Comparison of ENCODE assay signal across 1 cellular context in the genomic region with DNA sequence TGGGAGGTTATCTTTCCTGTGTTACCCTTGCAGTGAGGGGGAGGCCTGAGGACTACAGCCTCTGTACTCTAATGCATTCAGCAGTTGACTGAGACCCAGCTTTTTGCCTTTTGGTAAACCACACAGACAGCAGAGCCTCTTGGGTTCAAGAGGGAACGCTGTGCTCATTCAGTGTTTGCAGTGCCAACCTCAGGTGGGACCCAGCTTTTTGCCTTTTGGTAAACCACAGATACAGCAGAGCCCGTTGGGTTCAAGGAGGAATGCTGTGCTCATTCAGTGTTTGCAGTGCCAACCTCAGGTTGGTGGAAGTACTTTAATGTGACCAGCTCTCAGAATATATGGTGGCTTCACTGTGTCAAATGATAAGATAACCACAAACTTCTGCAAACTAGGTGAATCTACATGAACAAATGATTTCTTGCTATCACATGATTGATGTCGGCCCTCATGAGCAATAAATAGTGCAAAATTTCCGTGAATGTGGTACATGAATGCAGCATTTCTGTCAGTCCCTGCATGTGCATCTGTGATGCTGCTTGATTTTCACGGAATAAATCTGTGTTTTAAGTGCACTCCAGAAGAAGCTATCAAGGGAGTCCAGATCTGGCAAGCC.
TF ChIP-seq lines count a peak whose summit lies in the region.

No MANE protein-coding gene starts in this region.

TF ChIP-seq in H1, 55 proteins besides CTCF, POLR2A, EP300 and RAD21:
- no peak for TF ChIP-seq CREB1 (IDR thresholded peaks at IDR 0.05)
- 0 out of 2 replicates have a peak, but pooled peaks have one; percentile 29 for TF ChIP-seq SP4 (IDR thresholded peaks at IDR 0.05; ENCODE audit: low read length)
